Comparison of ENCODE assay signal across 1 cellular context in the genomic region with DNA sequence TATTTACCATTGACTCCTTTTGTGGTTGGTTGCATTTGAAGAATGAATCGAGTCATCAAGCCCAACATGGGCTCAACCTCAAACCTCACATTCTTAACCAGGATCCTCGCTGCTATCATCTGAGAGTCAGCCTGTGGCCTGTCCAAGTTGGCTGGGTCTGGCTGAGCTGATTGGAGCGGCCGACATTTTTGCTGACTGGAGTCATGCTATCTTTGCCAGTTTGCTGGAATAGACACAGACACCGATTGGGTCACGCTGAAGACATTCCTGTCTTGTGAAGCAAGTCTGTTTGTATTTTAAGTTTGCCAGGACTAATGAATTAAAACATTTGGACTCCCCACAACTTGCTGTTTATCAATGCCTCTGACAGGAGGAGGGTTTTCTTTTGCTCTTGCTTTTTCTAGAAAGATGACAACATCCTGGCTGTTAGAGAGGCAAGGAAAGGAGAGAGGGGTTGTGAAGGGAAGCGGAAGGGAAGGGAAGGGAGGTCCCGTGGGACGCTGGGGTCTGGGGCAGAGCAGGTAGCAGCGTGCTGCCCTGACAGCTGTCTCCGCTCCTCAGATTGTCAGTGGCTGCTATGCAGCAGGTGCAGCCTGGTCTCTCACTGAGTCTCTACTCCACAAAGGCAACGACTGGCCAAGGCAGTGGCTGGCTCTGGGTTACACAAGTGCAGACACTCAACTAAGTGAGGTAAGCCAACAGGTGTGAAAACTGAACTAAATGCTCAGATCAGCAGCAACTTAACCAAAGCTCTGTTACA.
TF ChIP-seq lines count a peak whose summit lies in the region.

A gene with protein sequence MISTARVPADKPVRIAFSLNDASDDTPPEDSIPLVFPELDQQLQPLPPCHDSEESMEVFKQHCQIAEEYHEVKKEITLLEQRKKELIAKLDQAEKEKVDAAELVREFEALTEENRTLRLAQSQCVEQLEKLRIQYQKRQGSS (plus strand): TSS at position 411 of the 760 bp plus-strand sequence. CDS start 2,701 bp downstream, outside the sequence.

TF ChIP-seq in SK-N-SH, 30 proteins besides CTCF, POLR2A, EP300 and RAD21 (continued from another document):
- TF ChIP-seq, protein P1, sequence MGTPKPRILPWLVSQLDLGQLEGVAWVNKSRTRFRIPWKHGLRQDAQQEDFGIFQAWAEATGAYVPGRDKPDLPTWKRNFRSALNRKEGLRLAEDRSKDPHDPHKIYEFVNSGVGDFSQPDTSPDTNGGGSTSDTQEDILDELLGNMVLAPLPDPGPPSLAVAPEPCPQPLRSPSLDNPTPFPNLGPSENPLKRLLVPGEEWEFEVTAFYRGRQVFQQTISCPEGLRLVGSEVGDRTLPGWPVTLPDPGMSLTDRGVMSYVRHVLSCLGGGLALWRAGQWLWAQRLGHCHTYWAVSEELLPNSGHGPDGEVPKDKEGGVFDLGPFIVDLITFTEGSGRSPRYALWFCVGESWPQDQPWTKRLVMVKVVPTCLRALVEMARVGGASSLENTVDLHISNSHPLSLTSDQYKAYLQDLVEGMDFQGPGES (IDR thresholded peaks at IDR 0.05; ENCODE audit: low read depth, low read length): no peak
- TF ChIP-seq GABPA (IDR thresholded peaks at IDR 0.05; ENCODE audit: low read depth) (no peak), USF1 (IDR thresholded peaks at IDR 0.05; ENCODE audit: borderline replicate concordance, low read depth) (no peak), REST (IDR thresholded peaks at IDR 0.05; ENCODE audit: low read depth, low read length) (no peak), RFX5 (IDR thresholded peaks at IDR 0.05; ENCODE audit: low read length) (no peak), SMC3 (IDR thresholded peaks at IDR 0.05; ENCODE audit: low read depth, low read length) (no peak), SIN3A (IDR thresholded peaks at IDR 0.05; ENCODE audit: borderline replicate concordance, low read depth, low read length) (peak; percentile 61; the same call in 1 of the 2 replicates), RXRA (IDR thresholded peaks at IDR 0.05; ENCODE audit: borderline replicate concordance, low read depth) (peak; percentile 65; the same call in 1 of the 2 replicates), JUND (IDR thresholded peaks at IDR 0.05) (peak; percentile 92), NFIC (IDR thresholded peaks at IDR 0.05; ENCODE audit: borderline replicate concordance) (peak; percentile 91), FOXJ3 (CRISPR knock-in tag; IDR thresholded peaks at IDR 0.05) (no peak)
- TF ChIP-seq, protein P2, sequence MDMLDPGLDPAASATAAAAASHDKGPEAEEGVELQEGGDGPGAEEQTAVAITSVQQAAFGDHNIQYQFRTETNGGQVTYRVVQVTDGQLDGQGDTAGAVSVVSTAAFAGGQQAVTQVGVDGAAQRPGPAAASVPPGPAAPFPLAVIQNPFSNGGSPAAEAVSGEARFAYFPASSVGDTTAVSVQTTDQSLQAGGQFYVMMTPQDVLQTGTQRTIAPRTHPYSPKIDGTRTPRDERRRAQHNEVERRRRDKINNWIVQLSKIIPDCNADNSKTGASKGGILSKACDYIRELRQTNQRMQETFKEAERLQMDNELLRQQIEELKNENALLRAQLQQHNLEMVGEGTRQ (IDR thresholded peaks at IDR 0.05; ENCODE audit: borderline replicate concordance, low read depth, low read length): no peak
TF ChIP-seq in SK-N-SH: peak in this region for 14.
